Comparison of ENCODE assay signal across 8 cellular contexts in genomic region chr19:5585461-5586299, GRCh38. TPM values are rescaled to one million over a fixed set of nuclear protein-coding genes. Genes with fewer than 3 reads are reported as not detected.
A peak's percentile ranks its signal among the peaks of the same experiment; 100 is the strongest.
DNase-seq lines count a peak whose midpoint lies in the region; ATAC-seq, FAIRE-seq and TF ChIP-seq lines count a peak whose summit lies in the region.

No MANE protein-coding gene starts in this region.

- POLR2A ChIA-PET in activated CD4-positive, alpha-beta T cell treated with anti-CD3 and anti-CD28 coated beads for 36 hours (lab: Charles Lee), result no interaction called here

- no peak for FAIRE-seq in GM12891 (lab: Jason Lieb, UNC)

- H3K27me3 ChIP-seq in dorsolateral prefrontal cortex, result no peaks in the 10 kb centered on the region

- H3K9me3 Mint-ChIP-seq in activated CD4-positive, alpha-beta T cell treated with anti-CD3 and anti-CD28 coated beads for 36 hours (ENCODE audit: low read depth), result no peaks in the 10 kb centered on the region
- H3K9me3 Mint-ChIP-seq in neural crest cell (no peaks in the 10 kb centered on the region), type B pancreatic cell (no peaks in the 10 kb centered on the region)

- H3K27ac ChIP-seq in dorsolateral prefrontal cortex, result peak overlapping the region in 58 of 59 donors; percentile 11 to 85 (median 73)

- H3K4me3 ChIP-seq in dorsolateral prefrontal cortex, result peak overlapping the region in 26 of 59 donors; percentile 2 to 34 (median 14)

- DNase-seq in GM12891 (ENCODE audit: insufficient read length, low spot score), result peak; percentile 63
- DNase-seq in activated CD4-positive, alpha-beta T cell treated with anti-CD3 and anti-CD28 coated beads for 36 hours, result peak; percentile 78
- peak in 7 of 10 donors; percentile 35 to 67 (median 51) for DNase-seq in dorsolateral prefrontal cortex
- no peak for DNase-seq in neural crest cell (ENCODE audit: low read depth, low spot score)
- no peak for DNase-seq in type B pancreatic cell (ENCODE audit: extremely low spot score, unreplicated experiment)
- DNase-seq in NCI-H1048 (lab: John Stamatoyannopoulos, UW), result no peak
- no peak for DNase-seq in RKO (ENCODE audit: low spot score)

- CTCF ChIA-PET in activated CD4-positive, alpha-beta T cell treated with anti-CD3 and anti-CD28 coated beads for 36 hours (lab: Charles Lee), result interaction anchor here (0.6 to 0.7 kb wide), 3 partner anchors 84 to 585 kb away, joined by 3 to 4 read pairs (median 3); no protein-coding TSS in a partner anchor

- H3K27me3 Mint-ChIP-seq in activated CD4-positive, alpha-beta T cell treated with anti-CD3 and anti-CD28 coated beads for 36 hours, result no peaks in the 10 kb centered on the region
- H3K27me3 Mint-ChIP-seq in neural crest cell (ENCODE audit: low read depth) (no peaks in the 10 kb centered on the region), type B pancreatic cell (no peaks in the 10 kb centered on the region)

- TF ChIP-seq CTCF in dorsolateral prefrontal cortex (IDR thresholded peaks at IDR 0.05 in 54 of 56, conservative IDR thresholded peaks at IDR 0.05 in 2 of 56; ENCODE audit: low read depth in 1 of 56, partially characterized antibody in 56 of 56) (peak in 2 of 56 donors; percentile 7 to 14), neural crest cell (conservative IDR thresholded peaks at IDR 0.05) (no peak), type B pancreatic cell (conservative IDR thresholded peaks at IDR 0.05) (no peak)

- peak overlapping the region; percentile 17 for H3K4me3 Mint-ChIP-seq in activated CD4-positive, alpha-beta T cell treated with anti-CD3 and anti-CD28 coated beads for 36 hours
- H3K4me3 Mint-ChIP-seq in neural crest cell (no peak overlapping the region), type B pancreatic cell (peak overlapping the region; percentile 52)

- peak; percentile 73 for ATAC-seq in activated CD4-positive, alpha-beta T cell treated with anti-CD3 and anti-CD28 coated beads for 36 hours
- no peak for ATAC-seq in HG02852 (IDR thresholded peaks at IDR 0.05; ENCODE audit: unreplicated experiment)

- intact Hi-C loops in activated CD4-positive, alpha-beta T cell treated with anti-CD3 and anti-CD28 coated beads for 36 hours (cut with DNase I, micrococcal nuclease), result no loop called here
- intact Hi-C loops in dorsolateral prefrontal cortex (cut with DNase I), result no loop called here

- peaks cover 16% of the 10 kb centered on the region for H3K4me1 Mint-ChIP-seq in activated CD4-positive, alpha-beta T cell treated with anti-CD3 and anti-CD28 coated beads for 36 hours
- H3K4me1 Mint-ChIP-seq in neural crest cell (peaks cover 9% of the 10 kb centered on the region), type B pancreatic cell (ENCODE audit: unreplicated experiment) (peaks cover 6% of the 10 kb centered on the region)

- H3K36me3 Mint-ChIP-seq in activated CD4-positive, alpha-beta T cell treated with anti-CD3 and anti-CD28 coated beads for 36 hours (ENCODE audit: low read depth), result peaks cover 35% of the 10 kb centered on the region
- peaks cover 6% of the 10 kb centered on the region for H3K36me3 Mint-ChIP-seq in neural crest cell (ENCODE audit: low read depth)
- H3K36me3 Mint-ChIP-seq in type B pancreatic cell, result no peaks in the 10 kb centered on the region

- H3K27ac Mint-ChIP-seq in activated CD4-positive, alpha-beta T cell treated with anti-CD3 and anti-CD28 coated beads for 36 hours, result peak overlapping the region; percentile 82
- H3K27ac Mint-ChIP-seq in neural crest cell (ENCODE audit: unreplicated experiment) (peak overlapping the region; percentile 71), type B pancreatic cell (peak overlapping the region; percentile 64)

- no peak for TF ChIP-seq POLR2A in GM12891 (IDR thresholded peaks at IDR 0.05; ENCODE audit: low read depth, low read length)

TF ChIP-seq in GM12891, 5 proteins besides CTCF, POLR2A, EP300 and RAD21:
- TF ChIP-seq TAF1 (IDR thresholded peaks at IDR 0.05; ENCODE audit: low read depth, low read length) (no peak), POU2F2 (IDR thresholded peaks at IDR 0.05; ENCODE audit: low read depth, low read length) (no peak), SPI1 (IDR thresholded peaks at IDR 0.05; ENCODE audit: low read depth, low read length) (no peak), PAX5 (IDR thresholded peaks at IDR 0.05; ENCODE audit: insufficient read depth, low read length, severe bottlenecking) (no peak), POLR2AphosphoS5 (IDR thresholded peaks at IDR 0.05; ENCODE audit: low read depth, low read length) (no peak; the same call in 1 of the 2 replicates)

RNA-seq across cellular contexts. Expression of gene TINCR, which starts 17.9 kb away (rescaled TPM):
- polyA plus RNA-seq in GM12891 (2012; ENCODE audit: low read depth, missing spikeins), result 0.19 TPM
- total RNA-seq in activated CD4-positive, alpha-beta T cell treated with anti-CD3 and anti-CD28 coated beads for 36 hours, result under 1 TPM; 0.23 to 0.27 TPM
- 10 to 100 TPM in 1 of 120 experiments, 1 to 10 TPM in 118, under 1 TPM in 1; 0.95 to 14.6 (median 4.4) TPM for total RNA-seq in dorsolateral prefrontal cortex
- 0.37 and 0.55 TPM in 2 replicates for total RNA-seq in neural crest cell
- 9.0 and 52.4 TPM in 2 replicates for total RNA-seq in type B pancreatic cell (ENCODE audit: low replicate concordance)

RNA-seq across cellular contexts. Expression of gene SAFB2, which starts 36.9 kb away (rescaled TPM):
- polyA plus RNA-seq in GM12891 (2012; ENCODE audit: low read depth, missing spikeins), result 33.3 TPM
- 10 to 100 TPM; 65.0 to 78.6 TPM for total RNA-seq in activated CD4-positive, alpha-beta T cell treated with anti-CD3 and anti-CD28 coated beads for 36 hours
- 100 to 1,000 TPM; 117 to 326 (median 190) TPM for total RNA-seq in dorsolateral prefrontal cortex
- 103 and 117 TPM in 2 replicates for total RNA-seq in neural crest cell
- 60.9 and 93.4 TPM in 2 replicates for total RNA-seq in type B pancreatic cell (ENCODE audit: low replicate concordance)

RNA-seq across cellular contexts. Expression of gene SAFB, which starts 37.2 kb away (rescaled TPM):
- polyA plus RNA-seq in GM12891 (2012; ENCODE audit: low read depth, missing spikeins), result 52.4 TPM
- total RNA-seq in activated CD4-positive, alpha-beta T cell treated with anti-CD3 and anti-CD28 coated beads for 36 hours, result 100 to 1,000 TPM; 100 to 118 TPM
- total RNA-seq in dorsolateral prefrontal cortex (100 to 1,000 TPM; 102 to 184 (median 133) TPM), neural crest cell (176 and 184 TPM in 2 replicates), type B pancreatic cell (ENCODE audit: low replicate concordance) (103 and 127 TPM in 2 replicates)

Comparison
In these comparisons a context has a peak if more than half of its experiments do, and no peak if none do; other contexts are left out.
1. DNase-seq: peak in GM12891 (single experiment), activated CD4-positive, alpha-beta T cell treated with anti-CD3 and anti-CD28 coated beads for 36 hours (single experiment) and dorsolateral prefrontal cortex (7 of 10); none in neural crest cell (single experiment), type B pancreatic cell (single experiment), NCI-H1048 (single experiment) and RKO (single experiment).
2. Peak in every context shown above with its lines, with median percentiles within 50 percentile points of each other: H3K27ac Mint-ChIP-seq.